15 cellular contexts compared by ENCODE assay signal in the genomic region with DNA sequence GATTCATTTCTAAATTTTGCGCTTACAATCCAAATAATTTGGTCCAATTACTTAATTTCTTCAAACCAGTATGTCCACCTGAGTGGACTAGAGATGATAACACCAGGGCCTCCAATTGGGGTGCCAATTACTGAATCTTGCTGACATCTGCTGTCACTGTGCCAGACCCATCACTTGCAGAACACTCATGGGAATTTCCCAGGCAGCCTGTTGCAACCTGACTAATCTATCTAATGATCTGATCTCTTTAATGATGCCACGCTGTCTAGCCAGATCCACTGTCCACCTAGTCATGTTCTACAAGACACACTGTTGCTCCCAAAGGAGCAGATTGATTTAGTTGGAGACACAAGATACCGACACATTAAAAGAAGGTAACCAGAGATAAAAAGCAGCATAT. TPM values are rescaled to one million over a fixed set of nuclear protein-coding genes. Genes with fewer than 3 reads are reported as not detected.
"Had no signal": no experiment of that assay in that cellular context is flagged by ENCODE, and none has a peak within 500 bp of the region (broad histone marks: within the 10 kb centered on the region; RNA-seq: fewer than 3 reads in every experiment).

No MANE protein-coding gene starts in this region.

- H3K4me3 Mint-ChIP-seq: activated CD8-positive, alpha-beta T cell treated with anti-CD3 and anti-CD28 coated beads for 36 hours; activated naive CD8-positive, alpha-beta T cell treated with anti-CD3 and anti-CD28 coated beads, Interleukin-2, amount 50 U/mL, for 24 hours; natural killer cell treated with Interleukin-12 subunit alpha and Interleukin-12 subunit beta and Interleukin-15 and Interleukin-18, amount 100 ng/mL, for 72 hours; stimulated activated effector memory CD8-positive, alpha-beta T cell treated with anti-CD3 and anti-CD28 coated beads, Interleukin-12 subunit alpha, Interleukin-12 subunit beta, amount 100 ng/mL, for 72 hours; T-helper 2 cell treated with Interferon-gamma antibody and Interleukin-4, amounts not matched to agents 5 μg/mL and 100 μg/mL, for 36 hours had no signal

- H3K27ac Mint-ChIP-seq: activated CD8-positive, alpha-beta T cell treated with anti-CD3 and anti-CD28 coated beads for 36 hours; activated naive CD8-positive, alpha-beta T cell treated with anti-CD3 and anti-CD28 coated beads, Interleukin-2, amount 50 U/mL, for 24 hours; natural killer cell treated with Interleukin-12 subunit alpha and Interleukin-12 subunit beta and Interleukin-15 and Interleukin-18, amount 100 ng/mL, for 72 hours; stimulated activated effector memory CD8-positive, alpha-beta T cell treated with anti-CD3 and anti-CD28 coated beads, Interleukin-12 subunit alpha, Interleukin-12 subunit beta, amount 100 ng/mL, for 72 hours; T-helper 2 cell treated with Interferon-gamma antibody and Interleukin-4, amounts not matched to agents 5 μg/mL and 100 μg/mL, for 36 hours had no signal

- H3K36me3 ChIP-seq: prostate gland, right lobe of liver, tibial artery, vagina had no signal

- ATAC-seq: activated CD8-positive, alpha-beta T cell treated with anti-CD3 and anti-CD28 coated beads for 36 hours; activated naive CD8-positive, alpha-beta T cell treated with anti-CD3 and anti-CD28 coated beads, Interleukin-2, amount 50 U/mL, for 24 hours; left cardiac atrium; natural killer cell treated with Interleukin-12 subunit alpha and Interleukin-12 subunit beta and Interleukin-15 and Interleukin-18, amount 100 ng/mL, for 72 hours; right lobe of liver; stimulated activated effector memory CD8-positive, alpha-beta T cell treated with anti-CD3 and anti-CD28 coated beads, Interleukin-12 subunit alpha, Interleukin-12 subunit beta, amount 100 ng/mL, for 72 hours had no signal

- H3K4me3 ChIP-seq: lung, prostate gland, right lobe of liver, tibial artery, vagina had no signal

- H3K4me1 ChIP-seq: prostate gland, right lobe of liver, tibial artery, vagina had no signal

- H3K27me3 ChIP-seq: right lobe of liver, tibial artery, vagina had no signal

- DNase-seq: activated CD8-positive, alpha-beta T cell treated with anti-CD3 and anti-CD28 coated beads for 36 hours; activated naive CD4-positive, alpha-beta T cell treated with Interleukin-2 at 50 U/mL for 16 hours; activated naive CD8-positive, alpha-beta T cell treated with anti-CD3 and anti-CD28 coated beads, Interleukin-2, amount 50 U/mL, for 24 hours; central memory CD4-positive, alpha-beta T cell; effector memory CD4-positive, alpha-beta T cell; hypothalamus; left cardiac atrium; right lobe of liver; tibial artery had no signal

- H3K9me3 ChIP-seq: prostate gland, right lobe of liver, tibial artery, vagina had no signal

- H3K4me1 Mint-ChIP-seq: activated naive CD8-positive, alpha-beta T cell treated with anti-CD3 and anti-CD28 coated beads, Interleukin-2, amount 50 U/mL, for 24 hours; stimulated activated effector memory CD8-positive, alpha-beta T cell treated with anti-CD3 and anti-CD28 coated beads, Interleukin-12 subunit alpha, Interleukin-12 subunit beta, amount 100 ng/mL, for 72 hours had no signal

- H3K9me3 Mint-ChIP-seq: activated CD8-positive, alpha-beta T cell treated with anti-CD3 and anti-CD28 coated beads for 36 hours; activated naive CD8-positive, alpha-beta T cell treated with anti-CD3 and anti-CD28 coated beads, Interleukin-2, amount 50 U/mL, for 24 hours; natural killer cell treated with Interleukin-12 subunit alpha and Interleukin-12 subunit beta and Interleukin-15 and Interleukin-18, amount 100 ng/mL, for 72 hours; T-helper 2 cell treated with Interferon-gamma antibody and Interleukin-4, amounts not matched to agents 5 μg/mL and 100 μg/mL, for 36 hours had no signal

- H3K27me3 Mint-ChIP-seq: activated CD8-positive, alpha-beta T cell treated with anti-CD3 and anti-CD28 coated beads for 36 hours; activated naive CD8-positive, alpha-beta T cell treated with anti-CD3 and anti-CD28 coated beads, Interleukin-2, amount 50 U/mL, for 24 hours; natural killer cell treated with Interleukin-12 subunit alpha and Interleukin-12 subunit beta and Interleukin-15 and Interleukin-18, amount 100 ng/mL, for 72 hours had no signal

- H3K27ac ChIP-seq: prostate gland, right lobe of liver, tibial artery, vagina had no signal

- H3K36me3 Mint-ChIP-seq: natural killer cell treated with Interleukin-12 subunit alpha and Interleukin-12 subunit beta and Interleukin-15 and Interleukin-18, amount 100 ng/mL, for 72 hours; stimulated activated effector memory CD8-positive, alpha-beta T cell treated with anti-CD3 and anti-CD28 coated beads, Interleukin-12 subunit alpha, Interleukin-12 subunit beta, amount 100 ng/mL, for 72 hours had no signal

RNA-seq across cellular contexts. Expression of gene LRP1B, which starts 11.8 kb away (rescaled TPM):
- total RNA-seq: activated CD8-positive, alpha-beta T cell treated with anti-CD3 and anti-CD28 coated beads for 36 hours; natural killer cell treated with Interleukin-12 subunit alpha and Interleukin-12 subunit beta and Interleukin-15 and Interleukin-18, amount 100 ng/mL, for 72 hours had no signal
